Comparison of ENCODE assay signal across 8 cellular contexts in genomic region chr10:42648512-42648911, GRCh38.
"Had no signal": no experiment of that assay in that cellular context is flagged by ENCODE, and none has a peak within 500 bp of the region (broad histone marks: within the 10 kb centered on the region; RNA-seq: fewer than 3 reads in every experiment).

No MANE protein-coding gene starts in this region.

- FAIRE-seq: G401.6, GM12878, GM12891, GM12892, GM18507, GM19239 had no signal

- DNase-seq: GDM1, GF-D8 had no signal

- ATAC-seq: GM12878 had no signal

- H3K4me3 ChIP-seq: GM12878 had no signal
